23 cellular contexts compared by ENCODE assay signal in the genomic region with DNA sequence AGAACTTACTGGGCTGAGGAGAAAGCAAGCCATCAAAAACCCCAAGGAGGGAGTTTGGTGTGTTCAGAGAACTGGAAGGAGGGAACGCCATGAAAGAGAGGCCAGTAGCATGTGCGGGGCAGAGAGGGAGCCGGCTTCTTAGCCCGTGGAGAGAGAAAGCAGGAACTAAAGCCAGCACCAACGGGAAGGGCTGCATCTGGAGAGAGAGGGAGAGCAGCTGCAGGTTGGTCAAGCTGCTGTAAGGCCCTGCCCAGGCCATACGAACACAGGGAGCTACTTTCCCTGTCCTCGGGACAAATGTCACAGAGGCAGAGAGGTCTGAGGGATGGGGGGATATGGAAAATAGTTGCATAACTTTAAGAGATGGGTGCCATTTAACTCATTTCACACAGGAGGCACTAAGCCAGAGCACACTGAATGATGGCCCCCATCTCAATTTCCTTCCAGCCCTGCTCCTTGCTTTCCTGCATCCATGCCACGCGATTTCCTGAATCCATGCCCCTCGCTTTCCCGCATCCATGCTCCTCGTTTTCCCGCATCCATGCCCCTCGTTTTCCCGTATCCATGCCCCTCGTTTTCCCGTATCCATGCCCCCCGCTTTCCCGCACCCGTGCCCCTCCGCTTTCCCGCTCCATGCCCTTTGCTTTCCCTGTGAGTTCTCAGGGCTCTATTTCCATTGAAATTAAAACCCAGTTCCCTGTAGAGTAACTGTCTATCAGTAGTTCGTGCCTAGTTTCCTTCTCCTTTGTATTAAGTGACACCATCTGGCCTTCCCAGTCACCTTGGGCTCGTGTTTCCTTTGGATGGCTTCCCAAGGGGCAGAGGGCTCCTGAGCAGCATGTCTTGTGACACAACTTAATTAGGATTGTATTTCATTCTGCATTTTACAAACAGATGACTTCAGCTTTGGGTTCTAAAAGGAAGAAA. TPM values are rescaled to one million over a fixed set of nuclear protein-coding genes. Genes with fewer than 3 reads are reported as not detected.
DNase-seq lines count a peak whose midpoint lies in the region; ATAC-seq, FAIRE-seq and TF ChIP-seq lines count a peak whose summit lies in the region.
"Had no signal": no experiment of that assay in that cellular context is flagged by ENCODE, and none has a peak within 500 bp of the region (broad histone marks: within the 10 kb centered on the region; RNA-seq: fewer than 3 reads in every experiment).

No MANE protein-coding gene starts in this region.

- no peaks in the 10 kb centered on the region for H3K36me3 ChIP-seq in small intestine (ENCODE audit: control insufficient read depth in 2 of 2, insufficient read depth in 2 of 2, low read length in 2 of 2)
- H3K36me3 ChIP-seq: adrenal gland, upper lobe of left lung had no signal

- peaks cover 2% of the 10 kb centered on the region in 2 donors for H3K4me1 ChIP-seq in small intestine (ENCODE audit: control insufficient read depth in 2 of 2, insufficient read depth in 1 of 2, low read depth in 1 of 2, low read length in 1 of 2)

- intact Hi-C loops in activated CD4-positive, alpha-beta T cell treated with anti-CD3 and anti-CD28 coated beads, Interleukin-2, amount 10 ng/mL, durations not matched to agents 24 days and 14 days (cut with micrococcal nuclease): no loop called here

- no peak for ATAC-seq in HG02798 (IDR thresholded peaks at IDR 0.05; ENCODE audit: poor library complexity, unreplicated experiment)
- ATAC-seq in GM18520 (IDR thresholded peaks at IDR 0.05; ENCODE audit: unreplicated experiment): no peak
- ATAC-seq: CD8-positive, alpha-beta T cell; left lobe of liver; natural killer cell treated with Interleukin-12 subunit alpha and Interleukin-12 subunit beta and Interleukin-15 and Interleukin-18, amount 100 ng/mL, for 72 hours had no signal

- FAIRE-seq in small intestine (lab: Jason Lieb, UNC): no peak

- H3K27ac ChIP-seq in small intestine (ENCODE audit: low read depth in 1 of 2, low read length in 1 of 2): peak overlapping the region; percentile 55 to 67
- H3K27ac ChIP-seq: adrenal gland, sigmoid colon, upper lobe of left lung had no signal

- no peak overlapping the region for H3K4me3 Mint-ChIP-seq in activated CD4-positive, alpha-beta T cell treated with anti-CD3 and anti-CD28 coated beads, Interleukin-2, amount 10 ng/mL, durations not matched to agents 24 days and 14 days
- H3K4me3 Mint-ChIP-seq: CD8-positive, alpha-beta T cell; natural killer cell treated with Interleukin-12 subunit alpha and Interleukin-12 subunit beta and Interleukin-15 and Interleukin-18, amount 100 ng/mL, for 72 hours; T-helper 2 cell treated with Interferon-gamma antibody and Interleukin-4, amounts not matched to agents 5 μg/mL and 100 μg/mL, for 36 hours had no signal

- no peak for TF ChIP-seq CTCF in foreskin fibroblast (IDR thresholded peaks at IDR 0.05; ENCODE audit: low read depth, low read length)

- WGBS in small intestine, 3 donors: 75 to 83% (median 80%) methylated on average over 24 of the region's 24 CpGs

- H3K9me3 ChIP-seq in small intestine (ENCODE audit: control insufficient read depth, low read depth): no peaks in the 10 kb centered on the region
- H3K9me3 ChIP-seq: adrenal gland, sigmoid colon, upper lobe of left lung had no signal

- H3K27me3 ChIP-seq in small intestine (ENCODE audit: control insufficient read depth in 2 of 2, insufficient read depth in 2 of 2, low read length in 2 of 2): no peaks in the 10 kb centered on the region
- H3K27me3 ChIP-seq: adrenal gland, sigmoid colon, upper lobe of left lung had no signal

- peaks cover 23% of the 10 kb centered on the region for H3K36me3 Mint-ChIP-seq in activated CD4-positive, alpha-beta T cell treated with anti-CD3 and anti-CD28 coated beads, Interleukin-2, amount 10 ng/mL, durations not matched to agents 24 days and 14 days (ENCODE audit: low read depth)
- H3K36me3 Mint-ChIP-seq: natural killer cell treated with Interleukin-12 subunit alpha and Interleukin-12 subunit beta and Interleukin-15 and Interleukin-18, amount 100 ng/mL, for 72 hours had no signal

- H3K9me3 Mint-ChIP-seq in activated CD4-positive, alpha-beta T cell treated with anti-CD3 and anti-CD28 coated beads, Interleukin-2, amount 10 ng/mL, durations not matched to agents 24 days and 14 days: peaks cover under 1% of the 10 kb centered on the region
- H3K9me3 Mint-ChIP-seq: CD8-positive, alpha-beta T cell; natural killer cell treated with Interleukin-12 subunit alpha and Interleukin-12 subunit beta and Interleukin-15 and Interleukin-18, amount 100 ng/mL, for 72 hours; T-helper 2 cell treated with Interferon-gamma antibody and Interleukin-4, amounts not matched to agents 5 μg/mL and 100 μg/mL, for 36 hours had no signal

- H3K4me3 ChIP-seq in foreskin fibroblast (ENCODE audit: low read depth in 1 of 2, low read length in 2 of 2): no peak overlapping the region
- H3K4me3 ChIP-seq in small intestine (ENCODE audit: low read depth in 1 of 2, low read length in 2 of 2): no peak overlapping the region
- H3K4me3 ChIP-seq: adrenal gland, sigmoid colon, upper lobe of left lung had no signal

- peak overlapping the region; percentile 22 for H3K27ac Mint-ChIP-seq in activated CD4-positive, alpha-beta T cell treated with anti-CD3 and anti-CD28 coated beads, Interleukin-2, amount 10 ng/mL, durations not matched to agents 24 days and 14 days
- H3K27ac Mint-ChIP-seq: T-helper 2 cell treated with Interferon-gamma antibody and Interleukin-4, amounts not matched to agents 5 μg/mL and 100 μg/mL, for 36 hours had no signal

- no peak for DNase-seq in activated CD4-positive, alpha-beta T cell treated with anti-CD3 and anti-CD28 coated beads, Interleukin-2, amount 10 ng/mL, durations not matched to agents 24 days and 14 days
- DNase-seq in activated CD4-positive, alpha-beta T cell treated with anti-CD3 and anti-CD28 coated beads, Interleukin-2, amount 50 U/mL, for 48 hours: no peak
- DNase-seq in SK-N-DZ (ENCODE audit: low spot score) (peak; percentile 73), foreskin fibroblast (peak; percentile 53 to 71), small intestine (peak; percentile 49), HUDEP-2 (lab: John Stamatoyannopoulos, UW; ENCODE audit: unreplicated experiment in 76 of 76) (no peak)
- DNase-seq: activated CD4-positive, alpha-beta T cell treated with anti-CD3 and anti-CD28 coated beads for 1 hour; activated T-cell treated with anti-CD3 and anti-CD28 coated beads for 4 hours; CD8-positive, alpha-beta T cell; GDM1; hypothalamus; KBM-7; NCI-H1417 treated with DMSO at 0.1 percent for 48 hours; NCI-H526 treated with DMSO at 0.1 percent for 48 hours; sigmoid colon; stimulated activated CD4-positive, alpha-beta T cell treated with anti-CD3 and anti-CD28 coated beads, Interleukin-4, amount 100 ng/mL, for 4 hours; upper lobe of left lung had no signal

- no peaks in the 10 kb centered on the region for H3K27me3 Mint-ChIP-seq in activated CD4-positive, alpha-beta T cell treated with anti-CD3 and anti-CD28 coated beads, Interleukin-2, amount 10 ng/mL, durations not matched to agents 24 days and 14 days
- H3K27me3 Mint-ChIP-seq: natural killer cell treated with Interleukin-12 subunit alpha and Interleukin-12 subunit beta and Interleukin-15 and Interleukin-18, amount 100 ng/mL, for 72 hours had no signal

- peaks cover 32% of the 10 kb centered on the region for H3K4me1 Mint-ChIP-seq in activated CD4-positive, alpha-beta T cell treated with anti-CD3 and anti-CD28 coated beads, Interleukin-2, amount 10 ng/mL, durations not matched to agents 24 days and 14 days

RNA-seq across cellular contexts. Expression of a gene that starts 31.5 kb away (rescaled TPM):
- total RNA-seq in activated CD4-positive, alpha-beta T cell treated with anti-CD3 and anti-CD28 coated beads, Interleukin-2, amount 10 ng/mL, durations not matched to agents 24 days and 14 days: 2,188 and 2,224 TPM in 2 replicates
- polyA plus RNA-seq in SK-N-DZ (2014; cell fraction: cytosol; rRNA removed): 2,440 and 2,961 TPM in 2 replicates
- 1,300 and 1,726 TPM in 2 replicates for polyA plus RNA-seq in SK-N-DZ (2014; cell fraction: nucleus; rRNA removed)
- polyA plus RNA-seq in small intestine: over 10,000 TPM in 1 of 3 donors, 1,000 to 10,000 TPM in 2; 7,740 to 12,612 (median 9,620) TPM

RNA-seq across cellular contexts. Expression of a gene that starts 45.7 kb away (rescaled TPM):
- 12.9 and 14.2 TPM in 2 replicates for total RNA-seq in activated CD4-positive, alpha-beta T cell treated with anti-CD3 and anti-CD28 coated beads, Interleukin-2, amount 10 ng/mL, durations not matched to agents 24 days and 14 days
- 2.5 and 3.1 TPM in 2 replicates for polyA plus RNA-seq in SK-N-DZ (2014; cell fraction: cytosol; rRNA removed)
- polyA plus RNA-seq in SK-N-DZ (2014; cell fraction: nucleus; rRNA removed): 1.2 and 5.3 TPM in 2 replicates
- polyA plus RNA-seq in small intestine: 1 to 10 TPM; 2.4 to 5.2 (median 3.8) TPM

Comparison
In these comparisons a context has a peak if more than half of its experiments do, and no peak if none do; other contexts are left out.
1. DNase-seq: peak in SK-N-DZ (single experiment), foreskin fibroblast (2 of 2) and small intestine (single experiment); none in activated CD4-positive, alpha-beta T cell treated with anti-CD3 and anti-CD28 coated beads, Interleukin-2, amount 10 ng/mL, durations not matched to agents 24 days and 14 days (single experiment), activated CD4-positive, alpha-beta T cell treated with anti-CD3 and anti-CD28 coated beads, Interleukin-2, amount 50 U/mL, for 48 hours (0 of 2) and HUDEP-2 (0 of 76).